ENCODE assay signal across 27 cellular contexts in the genomic region with DNA sequence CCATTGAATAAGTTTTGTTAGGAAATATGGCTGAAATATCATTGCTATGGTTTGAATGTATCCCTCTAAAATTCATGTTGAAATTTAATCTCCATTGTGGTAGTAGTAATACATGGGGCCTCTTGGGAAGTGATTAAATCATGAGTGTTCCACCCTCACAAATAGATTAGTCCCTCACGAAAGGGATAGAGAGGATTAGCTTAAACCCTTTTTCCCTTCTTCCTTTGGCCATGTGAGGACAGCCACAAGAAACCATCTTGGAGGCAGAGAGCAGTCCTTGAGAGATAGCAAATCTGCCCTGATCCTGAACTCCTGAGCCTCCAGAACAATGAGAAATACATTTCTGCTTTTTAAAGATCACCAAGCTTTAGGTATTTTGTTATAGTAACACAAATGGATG.
"Had no signal": no experiment of that assay in that cellular context is flagged by ENCODE, and none has a peak within 500 bp of the region (broad histone marks: within the 10 kb centered on the region; RNA-seq: fewer than 3 reads in every experiment).

No MANE protein-coding gene starts in this region.

- H3K36me3 ChIP-seq: esophagus muscularis mucosa, heart right ventricle, left lung, prostate gland, spleen, tibial artery had no signal

- H3K27me3 ChIP-seq: esophagus muscularis mucosa, foreskin keratinocyte, heart right ventricle, left lung, spleen, testis, tibial artery had no signal

- H3K4me1 Mint-ChIP-seq: mesothelial cell of epicardium; naive thymus-derived CD4-positive, alpha-beta T cell; nephron; stimulated activated memory B cell treated with anti-CD40 and anti-IgM and Interleukin-4, amounts not matched to agents 10 μg/mL and 1 μg/mL and 100 μg/mL, for 72 hours had no signal

- H3K4me3 ChIP-seq: coronary artery, esophagus muscularis mucosa, heart right ventricle, left lung, mucosa of descending colon, prostate gland, skin epidermis, spleen, testis, tibial artery had no signal

- H3K27ac Mint-ChIP-seq: mesothelial cell of epicardium; naive thymus-derived CD4-positive, alpha-beta T cell; nephron; stimulated activated memory B cell treated with anti-CD40 and anti-IgM and Interleukin-4, amounts not matched to agents 10 μg/mL and 1 μg/mL and 100 μg/mL, for 72 hours; type B pancreatic cell had no signal

- H3K4me3 Mint-ChIP-seq: mesothelial cell of epicardium; naive thymus-derived CD4-positive, alpha-beta T cell; nephron; stimulated activated memory B cell treated with anti-CD40 and anti-IgM and Interleukin-4, amounts not matched to agents 10 μg/mL and 1 μg/mL and 100 μg/mL, for 72 hours; type B pancreatic cell had no signal

- DNase-seq: dermis blood vessel endothelial cell; effector memory CD4-positive, alpha-beta T cell; foreskin keratinocyte; glutamatergic neuron; heart right ventricle; hippocampal formation; left cardiac atrium; left lung; mesenchymal stem cell; mucosa of descending colon; naive thymus-derived CD4-positive, alpha-beta T cell; nucleus accumbens; right cardiac atrium; spleen; stimulated activated CD4-positive, alpha-beta T cell treated with anti-CD3 and anti-CD28 coated beads, Interleukin-4, amount 100 ng/mL, for 4 hours; stimulated activated naive CD8-positive, alpha-beta T cell treated with anti-CD3 and anti-CD28 coated beads, Interleukin-15, Interleukin-2, amounts not matched to agents 100 U/mL and 50 U/mL, for 24 hours; substantia nigra; testis; tibial artery had no signal

- H3K36me3 Mint-ChIP-seq: mesothelial cell of epicardium; naive thymus-derived CD4-positive, alpha-beta T cell; stimulated activated memory B cell treated with anti-CD40 and anti-IgM and Interleukin-4, amounts not matched to agents 10 μg/mL and 1 μg/mL and 100 μg/mL, for 72 hours; type B pancreatic cell had no signal

- H3K9me3 ChIP-seq: esophagus muscularis mucosa, heart right ventricle, left lung, mucosa of descending colon, prostate gland, spleen, testis, tibial artery had no signal

- H3K27me3 Mint-ChIP-seq: naive thymus-derived CD4-positive, alpha-beta T cell; stimulated activated memory B cell treated with anti-CD40 and anti-IgM and Interleukin-4, amounts not matched to agents 10 μg/mL and 1 μg/mL and 100 μg/mL, for 72 hours had no signal

- H3K9me3 Mint-ChIP-seq: mesothelial cell of epicardium, nephron, type B pancreatic cell had no signal

- H3K4me1 ChIP-seq: esophagus muscularis mucosa, foreskin keratinocyte, heart right ventricle, left lung, prostate gland, spleen, testis, tibial artery had no signal

- H3K27ac ChIP-seq: coronary artery, esophagus muscularis mucosa, foreskin keratinocyte, heart right ventricle, left lung, prostate gland, skin epidermis, spleen, testis, tibial artery had no signal
